ENCODE assay signal across 1 cellular context in the genomic region with DNA sequence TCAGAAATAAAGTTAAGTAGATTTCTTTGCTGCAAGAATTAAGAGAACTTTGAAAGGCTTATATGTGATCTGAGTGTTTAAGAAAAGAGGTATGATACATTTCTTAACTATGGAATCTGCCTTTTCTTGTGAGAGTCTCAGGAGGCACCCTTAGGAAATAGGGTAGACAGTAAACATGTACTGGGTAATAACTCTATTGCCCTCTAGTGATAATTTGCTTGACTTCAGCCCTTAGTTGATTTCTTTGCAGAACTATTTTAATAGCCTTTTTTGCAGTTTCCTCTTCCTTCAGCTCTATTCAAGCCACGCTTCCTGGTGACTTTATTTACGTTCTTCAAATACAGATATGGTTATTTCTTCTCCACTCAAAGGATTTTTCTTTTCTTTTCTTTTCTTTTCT.
TF ChIP-seq lines count a peak whose summit lies in the region.

No MANE protein-coding gene starts in this region.

TF ChIP-seq in K562, 482 proteins besides CTCF, POLR2A, EP300 and RAD21:
- no peak for TF ChIP-seq BACH1 (tag; IDR thresholded peaks at IDR 0.05)
